34 cellular contexts compared by ENCODE assay signal in the genomic region with DNA sequence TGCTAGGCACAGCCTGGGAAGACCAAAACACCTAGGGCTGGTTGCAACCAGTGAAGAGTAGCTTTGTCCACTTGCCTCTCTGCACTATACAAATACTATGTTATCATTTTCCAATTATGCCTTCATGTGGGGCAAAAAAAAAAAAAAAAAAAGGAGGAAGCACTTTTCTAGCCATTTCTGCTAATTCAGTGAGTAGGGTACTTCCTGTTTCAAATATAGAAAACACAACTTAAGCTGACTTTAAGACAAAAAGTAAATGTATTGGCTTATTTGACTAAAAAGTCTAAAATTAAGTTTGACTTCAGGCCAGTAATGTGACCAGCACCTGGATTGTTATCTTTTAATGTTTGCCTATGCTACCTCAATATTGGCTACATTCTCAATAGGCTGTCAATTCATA. TPM values are rescaled to one million over a fixed set of nuclear protein-coding genes. Genes with fewer than 3 reads are reported as not detected.
DNase-seq lines count a peak whose midpoint lies in the region; ATAC-seq, FAIRE-seq and TF ChIP-seq lines count a peak whose summit lies in the region.
"Had no signal": no experiment of that assay in that cellular context is flagged by ENCODE, and none has a peak within 500 bp of the region (broad histone marks: within the 10 kb centered on the region; RNA-seq: fewer than 3 reads in every experiment).

No MANE protein-coding gene starts in this region.

- H3K27ac Mint-ChIP-seq in dendritic cell treated with granulocyte-macrophage colony-stimulating factor and Interleukin-4, amounts not matched to agents 40 ng/mL and 50 ng/mL, for 4 days: peak overlapping the region; percentile 74
- H3K27ac Mint-ChIP-seq: activated naive CD8-positive, alpha-beta T cell treated with anti-CD3 and anti-CD28 coated beads, Interleukin-2, amount 50 U/mL, for 24 hours; GM23338; stimulated activated effector memory CD8-positive, alpha-beta T cell treated with anti-CD3 and anti-CD28 coated beads, Interleukin-12 subunit alpha, Interleukin-12 subunit beta, amount 100 ng/mL, for 72 hours; T-helper 1 cell treated with Interleukin-12 subunit alpha and Interleukin-12 subunit beta and Interleukin-4 antibody, amounts not matched to agents 30 μg/mL and 1 μg/mL, for 36 hours had no signal

- H3K4me2 ChIP-seq in MM.1S (ENCODE audit: low read depth, low read length): no peak overlapping the region
- H3K4me2 ChIP-seq in OCI-LY3 (ENCODE audit: low read length): peak overlapping the region; percentile 34
- H3K4me2 ChIP-seq: GM23338 had no signal

- H2AFZ ChIP-seq in MM.1S (ENCODE audit: low read length) (0 out of 2 replicates have a peak overlapping the region, but pooled peaks have one; percentile 8), OCI-LY3 (ENCODE audit: low read depth, low read length) (peak overlapping the region; percentile 70)
- H2AFZ ChIP-seq: GM23338 had no signal

- H3K9me2 ChIP-seq in MM.1S (replicated peaks; ENCODE audit: insufficient read depth, low read length): no peaks in the 10 kb centered on the region

- H3K9me3 ChIP-seq in MM.1S (replicated peaks; ENCODE audit: insufficient read depth, low read length): no peaks in the 10 kb centered on the region
- no peaks in the 10 kb centered on the region for H3K9me3 ChIP-seq in OCI-LY3 (ENCODE audit: insufficient read depth, low read length)
- no peaks in the 10 kb centered on the region for H3K9me3 ChIP-seq in body of pancreas
- H3K9me3 ChIP-seq: Caco-2, gastroesophageal sphincter, left lung, prostate gland, SJSA1, suprapubic skin had no signal

- no peaks in the 10 kb centered on the region for H3K27me3 ChIP-seq in GM06990 (replicated peaks; ENCODE audit: control insufficient read depth, insufficient read depth, low read length)
- no peaks in the 10 kb centered on the region for H3K27me3 ChIP-seq in MM.1S (replicated peaks; ENCODE audit: insufficient read depth, low read length)
- H3K27me3 ChIP-seq in OCI-LY3 (ENCODE audit: low read depth, low read length): no peaks in the 10 kb centered on the region
- H3K27me3 ChIP-seq in body of pancreas: no peaks in the 10 kb centered on the region
- H3K27me3 ChIP-seq: gastroesophageal sphincter, left lung, SJSA1, suprapubic skin had no signal

- TF ChIP-seq CTCF in GM06990 (IDR thresholded peaks at IDR 0.05; ENCODE audit: insufficient read depth, low read length, poor library complexity, severe bottlenecking) (no peak), MM.1S (IDR thresholded peaks at IDR 0.05; ENCODE audit: low read length) (no peak), OCI-LY3 (IDR thresholded peaks at IDR 0.05; ENCODE audit: low read depth, low read length) (no peak), body of pancreas (IDR thresholded peaks at IDR 0.05) (no peak)

- no peak overlapping the region for H3K4me3 Mint-ChIP-seq in dendritic cell treated with granulocyte-macrophage colony-stimulating factor and Interleukin-4, amounts not matched to agents 40 ng/mL and 50 ng/mL, for 4 days
- H3K4me3 Mint-ChIP-seq: activated naive CD8-positive, alpha-beta T cell treated with anti-CD3 and anti-CD28 coated beads, Interleukin-2, amount 50 U/mL, for 24 hours; central memory CD8-positive, alpha-beta T cell; GM23338; stimulated activated effector memory CD8-positive, alpha-beta T cell treated with anti-CD3 and anti-CD28 coated beads, Interleukin-12 subunit alpha, Interleukin-12 subunit beta, amount 100 ng/mL, for 72 hours; T-helper 1 cell treated with Interleukin-12 subunit alpha and Interleukin-12 subunit beta and Interleukin-4 antibody, amounts not matched to agents 30 μg/mL and 1 μg/mL, for 36 hours had no signal

- H3K4me1 Mint-ChIP-seq in dendritic cell treated with granulocyte-macrophage colony-stimulating factor and Interleukin-4, amounts not matched to agents 40 ng/mL and 50 ng/mL, for 4 days (ENCODE audit: low read depth): peaks cover 24% of the 10 kb centered on the region

- H4K20me1 ChIP-seq in MM.1S (ENCODE audit: insufficient read depth, low read length) (no peaks in the 10 kb centered on the region), OCI-LY3 (ENCODE audit: insufficient read depth, low read length) (no peaks in the 10 kb centered on the region)

- FAIRE-seq in HTR-8/SVneo (lab: Jason Lieb, UNC): no peak
- FAIRE-seq: HepG2 had no signal

- H3K27me3 Mint-ChIP-seq in dendritic cell treated with granulocyte-macrophage colony-stimulating factor and Interleukin-4, amounts not matched to agents 40 ng/mL and 50 ng/mL, for 4 days: no peaks in the 10 kb centered on the region
- H3K27me3 Mint-ChIP-seq: activated naive CD8-positive, alpha-beta T cell treated with anti-CD3 and anti-CD28 coated beads, Interleukin-2, amount 50 U/mL, for 24 hours had no signal

- H3K27ac ChIP-seq in MM.1S (ENCODE audit: low read length) (no peak overlapping the region), OCI-LY3 (ENCODE audit: low read length) (0 out of 2 replicates have a peak overlapping the region, but pooled peaks have one; percentile 13), body of pancreas (no peak overlapping the region)
- H3K27ac ChIP-seq: gastroesophageal sphincter, left lung, prostate gland, SJSA1, suprapubic skin, VCaP had no signal

- H3K36me3 ChIP-seq in GM06990 (ENCODE audit: control insufficient read depth, insufficient read depth, low read length) (no peaks in the 10 kb centered on the region), MM.1S (replicated peaks; ENCODE audit: insufficient read depth, low read length) (no peaks in the 10 kb centered on the region), OCI-LY3 (replicated peaks; ENCODE audit: low read depth, low read length) (no peaks in the 10 kb centered on the region), body of pancreas (replicated peaks in 1 of 2; ENCODE audit: insufficient read depth in 1 of 2, low read depth in 2 of 2) (no peaks in the 10 kb centered on the region)
- H3K36me3 ChIP-seq: gastroesophageal sphincter, left lung, prostate gland, SJSA1, suprapubic skin had no signal

- no peaks in the 10 kb centered on the region for H3F3A ChIP-seq in MM.1S (ENCODE audit: insufficient read depth, low read length)

- H3K4me3 ChIP-seq in GM06990 (replicated peaks; ENCODE audit: low read depth, low read length): no peak overlapping the region
- H3K4me3 ChIP-seq in MM.1S (ENCODE audit: low read length): no peak overlapping the region
- no peak overlapping the region for H3K4me3 ChIP-seq in OCI-LY3 (ENCODE audit: low read length)
- no peak overlapping the region for H3K4me3 ChIP-seq in body of pancreas
- H3K4me3 ChIP-seq: gastroesophageal sphincter, GM23338, left lung, prostate gland, SJSA1, suprapubic skin had no signal

- intact Hi-C loops in dendritic cell treated with granulocyte-macrophage colony-stimulating factor and Interleukin-4, amounts not matched to agents 40 ng/mL and 50 ng/mL, for 4 days (cut with micrococcal nuclease): no loop called here
- intact Hi-C loops in cardiac septum (cut with DNase I) (no loop called here), body of pancreas (cut with DNase I) (no loop called here)

- ATAC-seq in body of pancreas: no peak
- ATAC-seq: activated naive CD8-positive, alpha-beta T cell treated with anti-CD3 and anti-CD28 coated beads, Interleukin-2, amount 50 U/mL, for 24 hours; gastroesophageal sphincter; GM23338; HepG2; left lung; sciatic nerve; stimulated activated effector memory CD8-positive, alpha-beta T cell treated with anti-CD3 and anti-CD28 coated beads, Interleukin-12 subunit alpha, Interleukin-12 subunit beta, amount 100 ng/mL, for 72 hours had no signal

- H3K9ac ChIP-seq in MM.1S (ENCODE audit: low read length) (no peak overlapping the region), OCI-LY3 (ENCODE audit: low read length) (no peak overlapping the region)

- H3K79me2 ChIP-seq in MM.1S (ENCODE audit: low read length): no peaks in the 10 kb centered on the region
- H3K79me2 ChIP-seq in OCI-LY3 (ENCODE audit: low read length): no peaks in the 10 kb centered on the region

- DNase-seq in GM06990 (ENCODE audit: extremely low read depth, insufficient read length) (peak; percentile 24), MM.1S (no peak), HTR-8/SVneo (ENCODE audit: insufficient read length, low spot score) (no peak), cardiac septum (ENCODE audit: low spot score) (no peak), body of pancreas (no peak)
- no peak for DNase-seq in stimulated activated CD8-positive, alpha-beta memory T cell treated with anti-CD3 and anti-CD28 coated beads, Interleukin-4, amount 100 ng/mL, for 48 hours
- DNase-seq: activated CD4-positive, alpha-beta T cell treated with anti-CD3 and anti-CD28 coated beads for 4 hours; activated CD8-positive, alpha-beta memory T cell treated with anti-CD3 and anti-CD28 coated beads for 24 hours; activated gamma-delta T cell; activated naive CD8-positive, alpha-beta T cell treated with anti-CD3 and anti-CD28 coated beads, Interleukin-2, amount 50 U/mL, for 24 hours; C1 segment of cervical spinal cord; Caco-2; DMS79; left lung; mesendoderm; NCI-H1436; NCI-H2107; stimulated activated CD4-positive, alpha-beta T cell treated with anti-CD3 and anti-CD28 coated beads, Interleukin-12 subunit alpha, Interleukin-12 subunit beta, amount 100 ng/mL, for 4 hours; stimulated activated CD4-positive, alpha-beta T cell treated with anti-CD3 and anti-CD28 coated beads, Interleukin-4, amount 100 ng/mL, for 1 hour had no signal

- H3K4me1 ChIP-seq in MM.1S (ENCODE audit: low read length) (peaks cover 10% of the 10 kb centered on the region), OCI-LY3 (ENCODE audit: low read length) (peaks cover 20% of the 10 kb centered on the region), body of pancreas (no peaks in the 10 kb centered on the region)
- H3K4me1 ChIP-seq: Caco-2, gastroesophageal sphincter, left lung, prostate gland, SJSA1, suprapubic skin had no signal

- no peaks in the 10 kb centered on the region for H3K36me3 Mint-ChIP-seq in dendritic cell treated with granulocyte-macrophage colony-stimulating factor and Interleukin-4, amounts not matched to agents 40 ng/mL and 50 ng/mL, for 4 days (ENCODE audit: low read depth)
- H3K36me3 Mint-ChIP-seq: stimulated activated effector memory CD8-positive, alpha-beta T cell treated with anti-CD3 and anti-CD28 coated beads, Interleukin-12 subunit alpha, Interleukin-12 subunit beta, amount 100 ng/mL, for 72 hours had no signal

- no peaks in the 10 kb centered on the region for H3K9me3 Mint-ChIP-seq in dendritic cell treated with granulocyte-macrophage colony-stimulating factor and Interleukin-4, amounts not matched to agents 40 ng/mL and 50 ng/mL, for 4 days
- H3K9me3 Mint-ChIP-seq: activated naive CD8-positive, alpha-beta T cell treated with anti-CD3 and anti-CD28 coated beads, Interleukin-2, amount 50 U/mL, for 24 hours; central memory CD8-positive, alpha-beta T cell; GM23338; stimulated activated effector memory CD8-positive, alpha-beta T cell treated with anti-CD3 and anti-CD28 coated beads, Interleukin-12 subunit alpha, Interleukin-12 subunit beta, amount 100 ng/mL, for 72 hours; T-helper 1 cell treated with Interleukin-12 subunit alpha and Interleukin-12 subunit beta and Interleukin-4 antibody, amounts not matched to agents 30 μg/mL and 1 μg/mL, for 36 hours had no signal

- TF ChIP-seq POLR2A in body of pancreas (IDR thresholded peaks at IDR 0.05): no peak

RNA-seq across cellular contexts. Expression of gene CCDC73, which starts 15.3 kb away (rescaled TPM):
- total RNA-seq in cardiac septum: not detected
- under 1 TPM in 1 of 2 donors, not detected in 1; 0.26 TPM for total RNA-seq in body of pancreas
- total RNA-seq: Caco-2, dermis microvascular lymphatic vessel endothelial cell, gastroesophageal sphincter, GM23338, NCI-H460, sciatic nerve, SJSA1, suprapubic skin had no signal

RNA-seq across cellular contexts. Expression of gene PRRG4, which starts 50.6 kb away (rescaled TPM):
- 0.40 TPM for total RNA-seq in cardiac septum
- total RNA-seq in body of pancreas: 1 to 10 TPM; 2.3 to 5.7 TPM
